23 cellular contexts compared by ENCODE assay signal in genomic region chr22:42154293-42154692, GRCh38. TPM values are rescaled to one million over a fixed set of nuclear protein-coding genes. Genes with fewer than 3 reads are reported as not detected.
DNase-seq lines count a peak whose midpoint lies in the region; ATAC-seq and TF ChIP-seq lines count a peak whose summit lies in the region.
"Had no signal": no experiment of that assay in that cellular context is flagged by ENCODE, and none has a peak within 500 bp of the region (broad histone marks: within the 10 kb centered on the region; RNA-seq: fewer than 3 reads in every experiment).

No MANE protein-coding gene starts in this region.

- no peak for DNase-seq in activated CD4-positive, alpha-beta T cell treated with anti-CD3 and anti-CD28 coated beads, Interleukin-2, amount 10 ng/mL, durations not matched to agents 24 days and 14 days
- DNase-seq in activated CD4-positive, alpha-beta T cell treated with anti-CD3 and anti-CD28 coated beads, Interleukin-2, amount 50 U/mL, for 48 hours: no peak
- DNase-seq in Caco-2 (no peak), NCI-H187 (lab: John Stamatoyannopoulos, UW) (no peak)
- DNase-seq in central memory CD8-positive, alpha-beta T cell (ENCODE audit: low spot score in 2 of 2): no peak
- no peak for DNase-seq in stimulated activated effector memory CD8-positive, alpha-beta T cell treated with anti-CD3 and anti-CD28 coated beads, Interleukin-12 subunit alpha, Interleukin-12 subunit beta, amount 100 ng/mL, for 72 hours (ENCODE audit: low spot score in 2 of 2)
- no peak for DNase-seq in activated CD8-positive, alpha-beta memory T cell treated with anti-CD3 and anti-CD28 coated beads, Interleukin-2, amount 10 ng/mL, durations not matched to agents 7 days and 5 days
- DNase-seq: 8988T; ACHN; CD4-positive, CD25-positive, alpha-beta regulatory T cell; DMS53; KBM-7; MV-4-11; NCI-H1105 treated with DMSO at 0.1 percent for 48 hours; NCI-H146; NCI-H2029; NCI-H446 treated with DMSO at 0.1 percent for 48 hours; NCI-H526; NCI-H82; PC-9; SJCRH30 had no signal

- H3K9me3 ChIP-seq in Caco-2: no peaks in the 10 kb centered on the region
- H3K9me3 ChIP-seq: SJCRH30 had no signal

- H3K36me3 Mint-ChIP-seq in activated CD4-positive, alpha-beta T cell treated with anti-CD3 and anti-CD28 coated beads, Interleukin-2, amount 10 ng/mL, durations not matched to agents 24 days and 14 days (ENCODE audit: low read depth): peaks cover 15% of the 10 kb centered on the region
- H3K36me3 Mint-ChIP-seq in Caco-2 (ENCODE audit: insufficient read depth, unreplicated experiment): peaks cover 50% of the 10 kb centered on the region
- peaks cover 13% of the 10 kb centered on the region for H3K36me3 Mint-ChIP-seq in central memory CD8-positive, alpha-beta T cell (ENCODE audit: insufficient read depth)
- H3K36me3 Mint-ChIP-seq in stimulated activated effector memory CD8-positive, alpha-beta T cell treated with anti-CD3 and anti-CD28 coated beads, Interleukin-12 subunit alpha, Interleukin-12 subunit beta, amount 100 ng/mL, for 72 hours: peaks cover 24% of the 10 kb centered on the region
- peaks cover 6% of the 10 kb centered on the region for H3K36me3 Mint-ChIP-seq in activated CD8-positive, alpha-beta memory T cell treated with anti-CD3 and anti-CD28 coated beads, Interleukin-2, amount 10 ng/mL, durations not matched to agents 7 days and 5 days

- no peaks in the 10 kb centered on the region for H3K27me3 Mint-ChIP-seq in activated CD4-positive, alpha-beta T cell treated with anti-CD3 and anti-CD28 coated beads, Interleukin-2, amount 10 ng/mL, durations not matched to agents 24 days and 14 days
- H3K27me3 Mint-ChIP-seq in Caco-2 (ENCODE audit: insufficient read depth, unreplicated experiment): no peaks in the 10 kb centered on the region
- H3K27me3 Mint-ChIP-seq in central memory CD8-positive, alpha-beta T cell: no peaks in the 10 kb centered on the region
- H3K27me3 Mint-ChIP-seq in activated CD8-positive, alpha-beta memory T cell treated with anti-CD3 and anti-CD28 coated beads, Interleukin-2, amount 10 ng/mL, durations not matched to agents 7 days and 5 days: no peaks in the 10 kb centered on the region
- H3K27me3 Mint-ChIP-seq: CD4-positive, CD25-positive, alpha-beta regulatory T cell had no signal

- BruUV-seq in Caco-2 (replicated peaks; lab: Mats Ljungman, UMichigan): no TSS peak

- POLR2A ChIA-PET in Caco-2 (lab: Charles Lee): no interaction called here

- H3K36me3 ChIP-seq in Caco-2 (ENCODE audit: control insufficient read depth, insufficient read depth, low read length): no peaks in the 10 kb centered on the region; the same call in 1 of the 2 replicates
- H3K36me3 ChIP-seq: SJCRH30 had no signal

- H3K4me1 Mint-ChIP-seq in activated CD4-positive, alpha-beta T cell treated with anti-CD3 and anti-CD28 coated beads, Interleukin-2, amount 10 ng/mL, durations not matched to agents 24 days and 14 days: no peaks in the 10 kb centered on the region
- H3K4me1 Mint-ChIP-seq in Caco-2 (ENCODE audit: low read depth, unreplicated experiment): no peaks in the 10 kb centered on the region
- no peaks in the 10 kb centered on the region for H3K4me1 Mint-ChIP-seq in central memory CD8-positive, alpha-beta T cell
- H3K4me1 Mint-ChIP-seq in stimulated activated effector memory CD8-positive, alpha-beta T cell treated with anti-CD3 and anti-CD28 coated beads, Interleukin-12 subunit alpha, Interleukin-12 subunit beta, amount 100 ng/mL, for 72 hours: peaks cover 6% of the 10 kb centered on the region
- H3K4me1 Mint-ChIP-seq in activated CD8-positive, alpha-beta memory T cell treated with anti-CD3 and anti-CD28 coated beads, Interleukin-2, amount 10 ng/mL, durations not matched to agents 7 days and 5 days: no peaks in the 10 kb centered on the region

- CTCF ChIA-PET in Caco-2 (lab: Charles Lee): no interaction called here
- CTCF ChIA-PET in activated CD8-positive, alpha-beta memory T cell treated with anti-CD3 and anti-CD28 coated beads, Interleukin-2, amount 10 ng/mL, durations not matched to agents 7 days and 5 days (lab: Charles Lee): no interaction called here

- intact Hi-C loops in activated CD4-positive, alpha-beta T cell treated with anti-CD3 and anti-CD28 coated beads, Interleukin-2, amount 10 ng/mL, durations not matched to agents 24 days and 14 days (cut with micrococcal nuclease): no loop called here
- intact Hi-C loops in Caco-2 (cut with micrococcal nuclease; ENCODE audit: unreplicated experiment): no loop called here

- no peak overlapping the region for H3K4me3 Mint-ChIP-seq in activated CD4-positive, alpha-beta T cell treated with anti-CD3 and anti-CD28 coated beads, Interleukin-2, amount 10 ng/mL, durations not matched to agents 24 days and 14 days
- peak overlapping the region; percentile 10 for H3K4me3 Mint-ChIP-seq in Caco-2 (ENCODE audit: unreplicated experiment)
- no peak overlapping the region for H3K4me3 Mint-ChIP-seq in central memory CD8-positive, alpha-beta T cell
- H3K4me3 Mint-ChIP-seq in stimulated activated effector memory CD8-positive, alpha-beta T cell treated with anti-CD3 and anti-CD28 coated beads, Interleukin-12 subunit alpha, Interleukin-12 subunit beta, amount 100 ng/mL, for 72 hours: no peak overlapping the region
- H3K4me3 Mint-ChIP-seq in activated CD8-positive, alpha-beta memory T cell treated with anti-CD3 and anti-CD28 coated beads, Interleukin-2, amount 10 ng/mL, durations not matched to agents 7 days and 5 days: no peak overlapping the region
- H3K4me3 Mint-ChIP-seq: CD4-positive, CD25-positive, alpha-beta regulatory T cell had no signal

- H3K27ac Mint-ChIP-seq in activated CD4-positive, alpha-beta T cell treated with anti-CD3 and anti-CD28 coated beads, Interleukin-2, amount 10 ng/mL, durations not matched to agents 24 days and 14 days: peak overlapping the region; percentile 57
- no peak overlapping the region for H3K27ac Mint-ChIP-seq in Caco-2 (ENCODE audit: unreplicated experiment)
- H3K27ac Mint-ChIP-seq in central memory CD8-positive, alpha-beta T cell (ENCODE audit: low read depth): peak overlapping the region; percentile 16
- H3K27ac Mint-ChIP-seq in stimulated activated effector memory CD8-positive, alpha-beta T cell treated with anti-CD3 and anti-CD28 coated beads, Interleukin-12 subunit alpha, Interleukin-12 subunit beta, amount 100 ng/mL, for 72 hours: peak overlapping the region; percentile 61
- H3K27ac Mint-ChIP-seq in activated CD8-positive, alpha-beta memory T cell treated with anti-CD3 and anti-CD28 coated beads, Interleukin-2, amount 10 ng/mL, durations not matched to agents 7 days and 5 days: no peak overlapping the region

- no peaks in the 10 kb centered on the region for H3K9me3 Mint-ChIP-seq in activated CD4-positive, alpha-beta T cell treated with anti-CD3 and anti-CD28 coated beads, Interleukin-2, amount 10 ng/mL, durations not matched to agents 24 days and 14 days
- no peaks in the 10 kb centered on the region for H3K9me3 Mint-ChIP-seq in Caco-2 (ENCODE audit: unreplicated experiment)
- H3K9me3 Mint-ChIP-seq in central memory CD8-positive, alpha-beta T cell: no peaks in the 10 kb centered on the region
- H3K9me3 Mint-ChIP-seq in stimulated activated effector memory CD8-positive, alpha-beta T cell treated with anti-CD3 and anti-CD28 coated beads, Interleukin-12 subunit alpha, Interleukin-12 subunit beta, amount 100 ng/mL, for 72 hours: no peaks in the 10 kb centered on the region
- H3K9me3 Mint-ChIP-seq in activated CD8-positive, alpha-beta memory T cell treated with anti-CD3 and anti-CD28 coated beads, Interleukin-2, amount 10 ng/mL, durations not matched to agents 7 days and 5 days (ENCODE audit: low read depth): no peaks in the 10 kb centered on the region
- H3K9me3 Mint-ChIP-seq: CD4-positive, CD25-positive, alpha-beta regulatory T cell had no signal

- H3K27me3 ChIP-seq in Caco-2 (replicated peaks; ENCODE audit: control insufficient read depth, insufficient read depth, low read length): no peaks in the 10 kb centered on the region
- H3K27me3 ChIP-seq: SJCRH30 had no signal

- no peak for ATAC-seq in central memory CD8-positive, alpha-beta T cell (replicated peaks; ENCODE audit: extremely low read depth, poor library complexity, severe bottlenecking)
- ATAC-seq in stimulated activated effector memory CD8-positive, alpha-beta T cell treated with anti-CD3 and anti-CD28 coated beads, Interleukin-12 subunit alpha, Interleukin-12 subunit beta, amount 100 ng/mL, for 72 hours: no peak
- ATAC-seq in activated CD8-positive, alpha-beta memory T cell treated with anti-CD3 and anti-CD28 coated beads, Interleukin-2, amount 10 ng/mL, durations not matched to agents 7 days and 5 days: no peak
- ATAC-seq: Right ventricle myocardium inferior had no signal

- H3K4me3 ChIP-seq in Caco-2 (ENCODE audit: low read depth, low read length): no peak overlapping the region
- H3K4me3 ChIP-seq: PC-9, SJCRH30 had no signal

- no peak for TF ChIP-seq CTCF in Caco-2 (IDR thresholded peaks at IDR 0.05; ENCODE audit: insufficient read depth in 1 of 2, low read depth in 1 of 2, low read length in 1 of 2, severe bottlenecking in 1 of 2, unreplicated experiment in 1 of 2)

- no peaks in the 10 kb centered on the region for H3K4me1 ChIP-seq in Caco-2
- H3K4me1 ChIP-seq: SJCRH30 had no signal

RNA-seq across cellular contexts. Expression of gene CYP2D6, which starts 23.7 kb away (rescaled TPM):
- 3.8 and 4.5 TPM in 2 replicates for total RNA-seq in activated CD4-positive, alpha-beta T cell treated with anti-CD3 and anti-CD28 coated beads, Interleukin-2, amount 10 ng/mL, durations not matched to agents 24 days and 14 days
- 1.7 TPM in 2 replicates for total RNA-seq in Caco-2 (2022)
- total RNA-seq in activated CD8-positive, alpha-beta memory T cell treated with anti-CD3 and anti-CD28 coated beads, Interleukin-2, amount 10 ng/mL, durations not matched to agents 7 days and 5 days: 1 to 10 TPM; 2.3 to 2.5 TPM
- total RNA-seq: Right ventricle myocardium inferior, RPMI7951 had no signal

Comparison
In these comparisons a context has a peak if more than half of its experiments do, and no peak if none do; other contexts are left out.
1. H3K27ac Mint-ChIP-seq: peak in activated CD4-positive, alpha-beta T cell treated with anti-CD3 and anti-CD28 coated beads, Interleukin-2, amount 10 ng/mL, durations not matched to agents 24 days and 14 days (single experiment), central memory CD8-positive, alpha-beta T cell (single experiment) and stimulated activated effector memory CD8-positive, alpha-beta T cell treated with anti-CD3 and anti-CD28 coated beads, Interleukin-12 subunit alpha, Interleukin-12 subunit beta, amount 100 ng/mL, for 72 hours (single experiment); none in Caco-2 (single experiment) and activated CD8-positive, alpha-beta memory T cell treated with anti-CD3 and anti-CD28 coated beads, Interleukin-2, amount 10 ng/mL, durations not matched to agents 7 days and 5 days (single experiment).